Comparison of ENCODE assay signal across 7 cellular contexts in genomic region chr2:172233947-172234715, GRCh38.
A peak's percentile ranks its signal among the peaks of the same experiment; 100 is the strongest.
DNase-seq lines count a peak whose midpoint lies in the region; ATAC-seq and TF ChIP-seq lines count a peak whose summit lies in the region.

No MANE protein-coding gene starts in this region.

- H3K4me3 Mint-ChIP-seq in glutamatergic neuron (ENCODE audit: unreplicated experiment), result peak overlapping the region; percentile 95

- H3K36me3 Mint-ChIP-seq in glutamatergic neuron (ENCODE audit: unreplicated experiment), result no peaks in the 10 kb centered on the region

- H3K27me3 Mint-ChIP-seq in glutamatergic neuron (ENCODE audit: unreplicated experiment), result peaks cover 22% of the 10 kb centered on the region

- peak overlapping the region; percentile 49 for H3K27ac Mint-ChIP-seq in glutamatergic neuron (ENCODE audit: unreplicated experiment)

- no peaks in the 10 kb centered on the region for H3K4me1 Mint-ChIP-seq in glutamatergic neuron (ENCODE audit: low read depth, unreplicated experiment)

- in situ Hi-C loops in G401 (cut with HindIII; ENCODE audit: low sequenced_read_pairs), result no loop called here
- in situ Hi-C loops in SK-MEL-5 (cut with HindIII; ENCODE audit: low pct_unique_long_range_greater_than_20kb, low sequenced_read_pairs), result no loop called here

- peaks cover 6% of the 10 kb centered on the region for H3K9me3 Mint-ChIP-seq in glutamatergic neuron (ENCODE audit: unreplicated experiment)

- DNase-seq in G401 (ENCODE audit: low spot score) (peak; percentile 14), SK-MEL-5 (ENCODE audit: low read depth, low spot score) (peak; percentile 73), glutamatergic neuron (no peak), retina (peak; percentile 48), EL (no peak)

- TF ChIP-seq CTCF in glutamatergic neuron (IDR thresholded peaks at IDR 0.05; ENCODE audit: partially characterized antibody, unreplicated experiment), result no peak

- ATAC-seq in HG03520 (IDR thresholded peaks at IDR 0.05; ENCODE audit: unreplicated experiment) (no peak), GM18873 (IDR thresholded peaks at IDR 0.05; ENCODE audit: low FRiP score, unreplicated experiment) (no peak)

Comparison
In these comparisons a context has a peak if more than half of its experiments do, and no peak if none do; other contexts are left out.
1. DNase-seq: peak in G401 (single experiment), SK-MEL-5 (single experiment) and retina (single experiment); none in glutamatergic neuron (single experiment) and EL (single experiment).